8 cellular contexts compared by ENCODE assay signal in the genomic region with DNA sequence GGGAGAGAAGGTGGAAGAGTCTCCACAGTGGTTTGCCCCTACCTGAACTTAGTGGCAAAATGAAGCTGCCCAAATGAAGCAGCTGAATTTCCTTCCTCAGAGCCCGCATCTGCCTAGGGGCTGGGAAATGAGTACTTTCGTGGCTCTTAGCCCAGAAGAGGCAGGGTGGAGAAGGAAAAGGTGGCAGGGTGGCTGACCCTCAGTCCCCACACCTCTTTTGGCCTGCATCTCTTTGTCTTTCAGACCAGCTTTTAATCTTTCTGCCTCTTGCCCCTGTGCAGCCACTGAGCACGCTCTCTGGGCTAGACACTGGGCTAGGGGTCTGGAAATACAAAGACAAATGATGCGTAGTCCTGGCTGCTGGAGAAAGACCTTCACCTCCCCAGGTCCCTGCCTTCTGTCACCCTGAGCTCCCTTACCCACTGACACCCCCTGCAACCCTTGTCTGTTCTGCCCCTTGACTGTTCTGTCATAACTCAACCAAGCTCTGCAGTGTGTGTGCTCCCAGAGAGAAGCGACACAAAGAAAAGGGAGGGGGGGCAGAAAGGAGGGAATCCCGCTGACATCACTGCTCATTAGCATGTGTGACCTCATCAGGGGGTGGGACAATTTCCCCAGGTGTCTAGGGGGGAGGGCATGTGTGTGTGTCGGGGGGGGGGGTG. TPM values are rescaled to one million over a fixed set of nuclear protein-coding genes. Genes with fewer than 3 reads are reported as not detected.
A peak's percentile ranks its signal among the peaks of the same experiment; 100 is the strongest.
DNase-seq lines count a peak whose midpoint lies in the region; ATAC-seq and TF ChIP-seq lines count a peak whose summit lies in the region.

No MANE protein-coding gene starts in this region.

- H3K4me3 ChIP-seq in epithelial cell of esophagus (ENCODE audit: low read length) (no peak overlapping the region), ovary (no peak overlapping the region)

- H3K9ac ChIP-seq in H9 (ENCODE audit: extremely low read depth, insufficient read length, low read length): peak overlapping the region; percentile 28

- H4K20me1 ChIP-seq in H9 (ENCODE audit: control insufficient read depth, insufficient read depth, insufficient read length): no peaks in the 10 kb centered on the region

- no peak overlapping the region for H4K5ac ChIP-seq in H9 (ENCODE audit: insufficient read length, low read depth, low read length)

- no peak overlapping the region for H2BK15ac ChIP-seq in H9 (ENCODE audit: low read depth, low read length)

- no peak overlapping the region for H3K4ac ChIP-seq in H9 (ENCODE audit: low read depth, low read length)

- peak overlapping the region; percentile 65 to 85 (median 84); a peak in 6 of 7 replicates for H3K27ac Mint-ChIP-seq in H9
- peak overlapping the region in 1 of 2 donors; percentile 44 for H3K27ac Mint-ChIP-seq in effector memory CD8-positive, alpha-beta T cell

- H3K56ac ChIP-seq in H9 (ENCODE audit: insufficient read length, low read depth, low read length): no peak overlapping the region

- peaks cover 13% of the 10 kb centered on the region for H3K23me2 ChIP-seq in H9 (ENCODE audit: insufficient read length, low read depth, low read length, poor library complexity, severe bottlenecking)

- no peak overlapping the region for H4K91ac ChIP-seq in H9 (ENCODE audit: insufficient read length, low read depth, low read length)

- no peaks in the 10 kb centered on the region for H3K79me2 ChIP-seq in H9 (ENCODE audit: insufficient read depth, low read length)

- H3K27me3 ChIP-seq in H9 (ENCODE audit: insufficient read depth, low read length) (peaks cover 3% of the 10 kb centered on the region; the same call in 1 of the 2 replicates), ovary (no peaks in the 10 kb centered on the region)

- H3K27ac ChIP-seq in H9 (ENCODE audit: insufficient read length, low read depth, low read length) (no peak overlapping the region), ovary (no peak overlapping the region)

- no peaks in the 10 kb centered on the region for H3K79me1 ChIP-seq in H9 (ENCODE audit: insufficient read depth, low read depth, low read length, poor library complexity, severe bottlenecking)

- peak overlapping the region; percentile 13 for H3K14ac ChIP-seq in H9 (ENCODE audit: insufficient read depth, low read length)

- no peak overlapping the region for H2BK12ac ChIP-seq in H9 (ENCODE audit: insufficient read length, low read depth, low read length)

- no peaks in the 10 kb centered on the region; a peak in 1 of 5 replicates for H3K9me3 Mint-ChIP-seq in H9
- H3K9me3 Mint-ChIP-seq in effector memory CD8-positive, alpha-beta T cell: no peaks in the 10 kb centered on the region

- TF ChIP-seq CTCF in H9 (conservative IDR thresholded peaks at IDR 0.05) (no peak), epithelial cell of esophagus (IDR thresholded peaks at IDR 0.05; ENCODE audit: insufficient read depth, low read depth, low read length, missing control alignments) (no peak), ovary (IDR thresholded peaks at IDR 0.05) (no peak)

- peak; percentile 11 for DNase-seq in A172 (ENCODE audit: low spot score)
- peak; percentile 69 for DNase-seq in H9
- peak; percentile 73 for DNase-seq in SK-N-DZ (ENCODE audit: low spot score)
- peak; percentile 80 for DNase-seq in epithelial cell of esophagus (ENCODE audit: low read depth)
- DNase-seq in ovary: peak in 3 of 5 donors; percentile 32 to 56 (median 47)
- no peak for DNase-seq in effector memory CD8-positive, alpha-beta T cell
- DNase-seq in GM19238 (ENCODE audit: insufficient read length, low spot score): no peak

- TF ChIP-seq POLR2A in ovary (IDR thresholded peaks at IDR 0.05): no peak

- no CpG with 5 or more reads among the region's 7 CpGs for WGBS in H9 (ENCODE audit: extremely low coverage, insufficient read length, low lambda C conversion rate)
- 9 to 17% (median 10%) methylated on average over 6 to 7 of the region's 7 CpGs for WGBS in ovary, 3 donors

- no peak for TF ChIP-seq EP300 in ovary (IDR thresholded peaks at IDR 0.05)

- no peak overlapping the region for H4K8ac ChIP-seq in H9 (replicated peaks; ENCODE audit: insufficient read length, low read depth, low read length)

- H3K4me1 Mint-ChIP-seq in H9: peaks cover 31 to 37% of the 10 kb centered on the region in 2 experiments
- H3K4me1 Mint-ChIP-seq in effector memory CD8-positive, alpha-beta T cell (ENCODE audit: low read depth in 2 of 2): peaks cover 18 to 29% of the 10 kb centered on the region in 2 donors

- no peak overlapping the region for H2AK5ac ChIP-seq in H9 (ENCODE audit: insufficient read length, low read length)

- intact Hi-C loops in ovary (cut with DNase I): no loop called here

- H3K9me3 ChIP-seq in H9 (ENCODE audit: control insufficient read depth, low read depth, low read length): no peaks in the 10 kb centered on the region
- H3K9me3 ChIP-seq in ovary: no peaks in the 10 kb centered on the region

- H3K36me3 Mint-ChIP-seq in H9 (ENCODE audit: insufficient read depth in 1 of 3, low read depth in 3 of 3): peaks cover 4 to 11% (median 6%) of the 10 kb centered on the region in 3 experiments; a peak in 5 of 7 replicates
- peaks cover 32% of the 10 kb centered on the region for H3K36me3 Mint-ChIP-seq in effector memory CD8-positive, alpha-beta T cell (ENCODE audit: insufficient read depth)

- ATAC-seq in effector memory CD8-positive, alpha-beta T cell (replicated peaks): no peak
- no peak for ATAC-seq in HG03442 (IDR thresholded peaks at IDR 0.05; ENCODE audit: unreplicated experiment)

- H3K27me3 Mint-ChIP-seq in H9 (ENCODE audit: low read depth): peaks cover 35% of the 10 kb centered on the region
- H3K27me3 Mint-ChIP-seq in effector memory CD8-positive, alpha-beta T cell: no peaks in the 10 kb centered on the region

- peak overlapping the region; percentile 64 to 72 for H3K4me3 Mint-ChIP-seq in H9
- no peak overlapping the region for H3K4me3 Mint-ChIP-seq in effector memory CD8-positive, alpha-beta T cell

- H3K18ac ChIP-seq in H9 (ENCODE audit: insufficient read length, low read depth, low read length): peak overlapping the region; percentile 52

- H3K4me1 ChIP-seq in H9 (ENCODE audit: insufficient read depth, low read length): no peaks in the 10 kb centered on the region; the same call in 1 of the 2 replicates
- H3K4me1 ChIP-seq in ovary (ENCODE audit: insufficient read depth): peaks cover 3% of the 10 kb centered on the region

- peak overlapping the region; percentile 75 for H3K4me2 ChIP-seq in H9 (ENCODE audit: insufficient read depth, insufficient read length, low read length)

- no peak overlapping the region for H2BK20ac ChIP-seq in H9 (ENCODE audit: low read depth, low read length, poor library complexity, severe bottlenecking)

- H3K23ac ChIP-seq in H9 (ENCODE audit: insufficient read length, low read depth, low read length): no peak overlapping the region

- no peak overlapping the region for H2BK5ac ChIP-seq in H9 (ENCODE audit: insufficient read length, low read length)

- H2AFZ ChIP-seq in H9 (ENCODE audit: low read length): no peak overlapping the region

- no peaks in the 10 kb centered on the region for H3K36me3 ChIP-seq in ovary

- no peak overlapping the region for H3T11ph ChIP-seq in H9 (ENCODE audit: low read length)

- no peak overlapping the region for H2BK120ac ChIP-seq in H9 (ENCODE audit: low read depth, low read length, poor library complexity, severe bottlenecking)

RNA-seq across cellular contexts. Expression of a gene that starts 0.4 kb away (rescaled TPM):
- total RNA-seq in A172 (2014; rRNA removed; shearing (Covaris generic)): not detected in 2 replicates
- total RNA-seq in H9 (2021) (1.2 and 1.4 TPM in 2 replicates), ovary (1 to 10 TPM in 1 of 7 donors, under 1 TPM in 6; 0.12 to 1.1 (median 0.66) TPM)
- polyA plus RNA-seq in SK-N-DZ (2014; cell fraction: cytosol; rRNA removed): 2.5 and 4.0 TPM in 2 replicates
- polyA plus RNA-seq in SK-N-DZ (2014; cell fraction: nucleus; rRNA removed): 1.2 and 5.2 TPM in 2 replicates
- polyA plus RNA-seq in ovary: under 1 TPM; 0.40 to 0.74 TPM

RNA-seq across cellular contexts. Expression of a gene that starts 11.1 kb away (rescaled TPM):
- total RNA-seq in A172 (2014; rRNA removed; shearing (Covaris generic)): 28.7 and 38.7 TPM in 2 replicates
- total RNA-seq in H9 (2021) (12.7 and 13.3 TPM in 2 replicates), ovary (100 to 1,000 TPM in 4 of 7 donors, 10 to 100 TPM in 3; 56.9 to 122 (median 105) TPM)
- 2.2 and 2.5 TPM in 2 replicates for polyA plus RNA-seq in SK-N-DZ (2014; cell fraction: cytosol; rRNA removed)
- polyA plus RNA-seq in SK-N-DZ (2014; cell fraction: nucleus; rRNA removed): 1.6 and 3.7 TPM in 2 replicates
- 10 to 100 TPM; 32.4 to 71.6 TPM for polyA plus RNA-seq in ovary

RNA-seq across cellular contexts. Expression of a gene that starts 36.3 kb away (rescaled TPM):
- total RNA-seq in A172 (2014; rRNA removed; shearing (Covaris generic)): 56.8 and 64.1 TPM in 2 replicates
- total RNA-seq in H9 (2021) (77.2 and 79.0 TPM in 2 replicates), ovary (100 to 1,000 TPM in 5 of 7 donors, 10 to 100 TPM in 2; 90.9 to 244 (median 129) TPM)
- 107 and 143 TPM in 2 replicates for polyA plus RNA-seq in SK-N-DZ (2014; cell fraction: cytosol; rRNA removed)
- polyA plus RNA-seq in SK-N-DZ (2014; cell fraction: nucleus; rRNA removed): 90.2 and 100 TPM in 2 replicates
- polyA plus RNA-seq in ovary: 100 to 1,000 TPM in 1 of 2 donors, 10 to 100 TPM in 1; 57.0 to 104 TPM

RNA-seq across cellular contexts. Expression of a gene that starts 46.3 kb away (rescaled TPM):
- total RNA-seq in A172 (2014; rRNA removed; shearing (Covaris generic)): 82.4 and 92.9 TPM in 2 replicates
- total RNA-seq in H9 (2021): 56.5 and 60.3 TPM in 2 replicates
- polyA plus RNA-seq in SK-N-DZ (2014; cell fraction: cytosol; rRNA removed): 3.1 and 4.2 TPM in 2 replicates
- polyA plus RNA-seq in SK-N-DZ (2014; cell fraction: nucleus; rRNA removed): 1.7 and 3.4 TPM in 2 replicates
- 100 to 1,000 TPM in 4 of 7 donors, 10 to 100 TPM in 3; 70.0 to 267 (median 174) TPM for total RNA-seq in ovary
- polyA plus RNA-seq in ovary: 100 to 1,000 TPM in 1 of 2 donors, 10 to 100 TPM in 1; 90.2 to 156 TPM

RNA-seq across cellular contexts. Expression of a gene that starts 46.5 kb away (rescaled TPM):
- total RNA-seq in A172 (2014; rRNA removed; shearing (Covaris generic)): 38.6 and 181 TPM in 2 replicates
- 141 and 147 TPM in 2 replicates for total RNA-seq in H9 (2021)
- 93.5 and 106 TPM in 2 replicates for polyA plus RNA-seq in SK-N-DZ (2014; cell fraction: cytosol; rRNA removed)
- polyA plus RNA-seq in SK-N-DZ (2014; cell fraction: nucleus; rRNA removed): 143 and 178 TPM in 2 replicates
- 10 to 100 TPM; 37.6 to 92.3 (median 65.4) TPM for total RNA-seq in ovary
- 100 to 1,000 TPM in 1 of 2 donors, 10 to 100 TPM in 1; 40.2 to 109 TPM for polyA plus RNA-seq in ovary

Comparison
In these comparisons a context has a peak if more than half of its experiments do, and no peak if none do; other contexts are left out.
1. DNase-seq: peak in A172 (single experiment), H9 (single experiment), SK-N-DZ (single experiment), epithelial cell of esophagus (single experiment) and ovary (3 of 5); none in effector memory CD8-positive, alpha-beta T cell (0 of 3) and GM19238 (single experiment).
2. H3K4me3 Mint-ChIP-seq: peak in H9 (2 of 2); none in effector memory CD8-positive, alpha-beta T cell (0 of 2).